19 cellular contexts compared by ENCODE assay signal in the genomic region with DNA sequence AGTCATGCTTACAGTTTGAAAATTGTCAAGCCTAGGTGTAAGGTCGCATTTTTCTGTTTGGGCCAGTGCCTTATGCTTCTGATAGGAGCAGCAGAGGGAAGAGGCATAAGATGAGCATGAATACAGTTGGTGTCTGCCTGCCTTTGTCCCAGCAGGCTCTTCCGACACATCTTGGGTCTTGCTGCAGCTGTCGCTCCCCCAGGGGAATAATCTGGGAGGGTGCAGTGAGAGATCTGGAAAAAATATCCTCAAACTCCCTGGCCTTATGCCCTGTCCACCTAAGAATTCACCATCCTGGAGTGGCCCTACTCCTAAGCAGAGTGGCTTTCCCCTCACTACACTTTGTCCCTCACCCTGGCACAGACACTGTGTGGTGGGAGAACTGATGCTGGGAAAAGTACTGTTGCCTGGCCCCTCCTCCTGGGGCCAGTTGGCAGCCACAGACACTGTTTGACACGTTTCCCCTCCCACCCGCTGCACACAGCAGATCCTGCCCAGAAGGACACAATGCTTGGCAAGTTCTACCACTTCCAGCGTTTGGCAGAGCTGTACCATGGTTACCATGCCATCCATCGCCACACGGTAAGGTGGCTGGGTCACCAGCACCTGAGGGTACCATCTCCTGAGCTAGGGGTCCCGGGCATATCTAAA. TPM values are rescaled to one million over a fixed set of nuclear protein-coding genes. Genes with fewer than 3 reads are reported as not detected.
A peak's percentile ranks its signal among the peaks of the same experiment; 100 is the strongest.
DNase-seq lines count a peak whose midpoint lies in the region; ATAC-seq and TF ChIP-seq lines count a peak whose summit lies in the region.
"Had no signal": no experiment of that assay in that cellular context is flagged by ENCODE, and none has a peak within 500 bp of the region (broad histone marks: within the 10 kb centered on the region; RNA-seq: fewer than 3 reads in every experiment).

No MANE protein-coding gene starts in this region.

- no peaks in the 10 kb centered on the region for H3K27me3 Mint-ChIP-seq in brain
- H3K27me3 Mint-ChIP-seq: activated CD4-positive, alpha-beta T cell treated with anti-CD3 and anti-CD28 coated beads, Interleukin-2, amount 10 ng/mL, durations not matched to agents 24 days and 14 days; CD8-positive, alpha-beta memory T cell; naive thymus-derived CD8-positive, alpha-beta T cell had no signal

- H3K27ac ChIP-seq in layer of hippocampus (ENCODE audit: low read depth, low read length): peak overlapping the region; percentile 8
- H3K27ac ChIP-seq in substantia nigra (ENCODE audit: low read depth, low read length, poor library complexity, severe bottlenecking): peak overlapping the region; percentile 37
- H3K27ac ChIP-seq: sigmoid colon had no signal

- DNase-seq in NCI-H1694 treated with DMSO at 0.1 percent for 48 hours (lab: John Stamatoyannopoulos, UW) (peak; percentile 90), substantia nigra (lab: John Stamatoyannopoulos, UW) (peak in 45 of 49 donors; percentile 7 to 77 (median 39)), foreskin fibroblast (no peak), NOMO-1 treated with DMSO at 0.1 percent for 48 hours (lab: John Stamatoyannopoulos, UW; ENCODE audit: unreplicated experiment) (no peak)
- DNase-seq in central memory CD4-positive, alpha-beta T cell: no peak
- DNase-seq: activated CD4-positive, alpha-beta T cell treated with anti-CD3 and anti-CD28 coated beads, Interleukin-2, amount 10 ng/mL, durations not matched to agents 24 days and 14 days; activated T-cell treated with anti-CD3 and anti-CD28 coated beads, Interleukin-2, amount 50 U/mL, for 4 hours; effector CD4-positive, alpha-beta T cell; gastrocnemius medialis; kidney glomerular epithelial cell; naive thymus-derived CD8-positive, alpha-beta T cell; sigmoid colon; stimulated activated naive CD4-positive, alpha-beta T cell treated with Interleukin-2 at 50 U/mL for 16 hours had no signal

- peak overlapping the region in 4 of 5 experiments; percentile 84 to 99 (median 96) for H3K27ac Mint-ChIP-seq in brain
- H3K27ac Mint-ChIP-seq: activated CD4-positive, alpha-beta T cell treated with anti-CD3 and anti-CD28 coated beads, Interleukin-2, amount 10 ng/mL, durations not matched to agents 24 days and 14 days; T-helper 1 cell treated with Interleukin-12 subunit alpha and Interleukin-12 subunit beta and Interleukin-4 antibody, amounts not matched to agents 30 μg/mL and 1 μg/mL, for 36 hours had no signal

- peaks cover 39% of the 10 kb centered on the region for H3K4me1 Mint-ChIP-seq in brain

- no peak overlapping the region for H3K4me3 ChIP-seq in foreskin fibroblast (ENCODE audit: low read depth in 1 of 2, low read length in 2 of 2)
- H3K4me3 ChIP-seq: gastrocnemius medialis, sigmoid colon had no signal

- H3K27me3 ChIP-seq in layer of hippocampus (ENCODE audit: control insufficient read depth, insufficient read depth, low read length): no peaks in the 10 kb centered on the region
- H3K27me3 ChIP-seq: gastrocnemius medialis, sigmoid colon had no signal

- peaks cover 0 to 2% (median 0%) of the 10 kb centered on the region in 5 experiments for H3K9me3 Mint-ChIP-seq in brain
- H3K9me3 Mint-ChIP-seq: activated CD4-positive, alpha-beta T cell treated with anti-CD3 and anti-CD28 coated beads, Interleukin-2, amount 10 ng/mL, durations not matched to agents 24 days and 14 days; activated T-cell treated with anti-CD3 and anti-CD28 coated beads, Interleukin-2, amount 50 U/mL, for 4 hours; CD8-positive, alpha-beta memory T cell; naive thymus-derived CD8-positive, alpha-beta T cell; T-helper 1 cell treated with Interleukin-12 subunit alpha and Interleukin-12 subunit beta and Interleukin-4 antibody, amounts not matched to agents 30 μg/mL and 1 μg/mL, for 36 hours had no signal

- H3K4me3 Mint-ChIP-seq in brain: peak overlapping the region in 1 of 5 experiments; percentile 58
- H3K4me3 Mint-ChIP-seq: activated CD4-positive, alpha-beta T cell treated with anti-CD3 and anti-CD28 coated beads, Interleukin-2, amount 10 ng/mL, durations not matched to agents 24 days and 14 days; activated T-cell treated with anti-CD3 and anti-CD28 coated beads, Interleukin-2, amount 50 U/mL, for 4 hours; CD8-positive, alpha-beta memory T cell; naive thymus-derived CD8-positive, alpha-beta T cell; T-helper 1 cell treated with Interleukin-12 subunit alpha and Interleukin-12 subunit beta and Interleukin-4 antibody, amounts not matched to agents 30 μg/mL and 1 μg/mL, for 36 hours had no signal

- H3K36me3 Mint-ChIP-seq in brain: peaks cover 42% of the 10 kb centered on the region

- no peak for ATAC-seq in HG03460 (IDR thresholded peaks at IDR 0.05; ENCODE audit: unreplicated experiment)
- ATAC-seq: activated T-cell treated with anti-CD3 and anti-CD28 coated beads, Interleukin-2, amount 50 U/mL, for 4 hours; gastrocnemius medialis; naive thymus-derived CD8-positive, alpha-beta T cell had no signal

- no peak for TF ChIP-seq CTCF in brain (conservative IDR thresholded peaks at IDR 0.05)
- no peak for TF ChIP-seq CTCF in foreskin fibroblast (IDR thresholded peaks at IDR 0.05; ENCODE audit: low read depth, low read length)

RNA-seq across cellular contexts. Expression of a gene that starts 21.1 kb away (rescaled TPM):
- not detected for polyA plus RNA-seq in brain (ENCODE audit: insufficient read depth, low read depth, low replicate concordance)
- polyA plus RNA-seq: adipose tissue; CD8-positive, alpha-beta memory T cell; naive thymus-derived CD8-positive, alpha-beta T cell; sigmoid colon had no signal

RNA-seq across cellular contexts. Expression of a gene that starts 35.7 kb away (rescaled TPM):
- not detected for polyA plus RNA-seq in brain (ENCODE audit: insufficient read depth, low read depth, low replicate concordance)
- polyA plus RNA-seq: adipose tissue; CD8-positive, alpha-beta memory T cell; naive thymus-derived CD8-positive, alpha-beta T cell; sigmoid colon had no signal

Comparison
In these comparisons a context has a peak if more than half of its experiments do, and no peak if none do; other contexts are left out.
1. DNase-seq: peak in NCI-H1694 treated with DMSO at 0.1 percent for 48 hours (single experiment) and substantia nigra (45 of 49); none in foreskin fibroblast (0 of 2), NOMO-1 treated with DMSO at 0.1 percent for 48 hours (single experiment) and central memory CD4-positive, alpha-beta T cell (single experiment).